Comparison of ENCODE assay signal across 24 cellular contexts in the genomic region with DNA sequence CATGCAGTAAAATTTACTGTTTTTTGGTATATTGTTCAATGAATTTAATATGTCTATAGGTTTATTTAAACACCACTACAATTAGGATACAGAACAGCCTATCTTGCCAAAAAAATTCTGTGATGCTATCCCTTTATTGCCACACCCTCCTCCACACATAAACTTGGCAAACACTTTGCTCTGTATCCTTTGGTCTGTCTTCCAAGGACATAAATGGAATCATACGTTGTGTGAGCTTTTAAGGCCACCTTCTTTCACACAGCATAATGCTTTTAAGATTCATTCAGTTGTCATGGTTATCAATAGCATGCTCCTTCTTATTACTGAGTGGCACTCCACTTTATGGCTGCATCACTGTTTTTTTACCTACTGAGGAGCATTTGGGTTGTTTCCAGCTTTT.
DNase-seq lines count a peak whose midpoint lies in the region; ATAC-seq, FAIRE-seq and TF ChIP-seq lines count a peak whose summit lies in the region.
"Had no signal": no experiment of that assay in that cellular context is flagged by ENCODE, and none has a peak within 500 bp of the region (broad histone marks: within the 10 kb centered on the region; RNA-seq: fewer than 3 reads in every experiment).

No MANE protein-coding gene starts in this region.

- no peak for TF ChIP-seq CTCF in cardiac muscle cell (IDR thresholded peaks at IDR 0.05; ENCODE audit: low read depth, low read length)
- TF ChIP-seq CTCF in bronchial epithelial cell (IDR thresholded peaks at IDR 0.05; ENCODE audit: insufficient read depth, low read length, severe bottlenecking) = no peak

- H3K9me3 ChIP-seq in cardiac muscle cell (ENCODE audit: low read depth) = peaks cover 3% of the 10 kb centered on the region

- intact Hi-C loops in Right ventricle myocardium inferior (cut with DNase I) = no loop called here

- H3K27ac Mint-ChIP-seq in activated naive CD8-positive, alpha-beta T cell treated with anti-CD3 and anti-CD28 coated beads, Interleukin-2, amount 50 U/mL, for 24 hours = no peak overlapping the region
- H3K27ac Mint-ChIP-seq: activated T-helper 2 cell treated with anti-CD3 and anti-CD28 coated beads, Interferon-gamma antibody, Interleukin-2, Interleukin-4, amounts not matched to agents 10 μg/mL and 5 μg/mL and 100 μg/mL, durations not matched to agents 14 hours and 24 hours and 36 hours; immature natural killer cell; memory B cell; stimulated activated naive CD8-positive, alpha-beta T cell treated with anti-CD3 and anti-CD28 coated beads, Interleukin-15, Interleukin-2, amounts not matched to agents 100 ng/mL and 50 ng/mL, for 24 hours had no signal

- H3K4me3 ChIP-seq in cardiac muscle cell = no peak overlapping the region
- H3K4me3 ChIP-seq in bronchial epithelial cell (ENCODE audit: low read depth, low read length) = no peak overlapping the region
- H3K4me3 ChIP-seq: PC-9, upper lobe of right lung had no signal

- H3K36me3 ChIP-seq in cardiac muscle cell (no peaks in the 10 kb centered on the region), bronchial epithelial cell (ENCODE audit: control insufficient read depth, insufficient read depth, low read length) (no peaks in the 10 kb centered on the region)
- H3K36me3 ChIP-seq: upper lobe of right lung had no signal

- no peaks in the 10 kb centered on the region for H3K4me1 Mint-ChIP-seq in activated naive CD8-positive, alpha-beta T cell treated with anti-CD3 and anti-CD28 coated beads, Interleukin-2, amount 50 U/mL, for 24 hours
- H3K4me1 Mint-ChIP-seq: immature natural killer cell had no signal

- no peak for FAIRE-seq in bronchial epithelial cell (lab: Jason Lieb, UNC)
- FAIRE-seq: colon, endometrium had no signal

- H3K9me3 Mint-ChIP-seq in activated naive CD8-positive, alpha-beta T cell treated with anti-CD3 and anti-CD28 coated beads, Interleukin-2, amount 50 U/mL, for 24 hours = no peaks in the 10 kb centered on the region
- H3K9me3 Mint-ChIP-seq: activated T-helper 2 cell treated with anti-CD3 and anti-CD28 coated beads, Interferon-gamma antibody, Interleukin-2, Interleukin-4, amounts not matched to agents 10 μg/mL and 5 μg/mL and 100 μg/mL, durations not matched to agents 14 hours and 24 hours and 36 hours; stimulated activated naive CD8-positive, alpha-beta T cell treated with anti-CD3 and anti-CD28 coated beads, Interleukin-15, Interleukin-2, amounts not matched to agents 100 ng/mL and 50 ng/mL, for 24 hours had no signal

- no peaks in the 10 kb centered on the region for H3K27me3 ChIP-seq in cardiac muscle cell
- no peaks in the 10 kb centered on the region for H3K27me3 ChIP-seq in bronchial epithelial cell (ENCODE audit: control insufficient read depth, insufficient read depth, low read length)
- H3K27me3 ChIP-seq: upper lobe of right lung had no signal

- ATAC-seq in Right ventricle myocardium inferior (no peak), GM21526 (IDR thresholded peaks at IDR 0.05; ENCODE audit: low FRiP score, unreplicated experiment) (no peak)
- no peak for ATAC-seq in activated naive CD8-positive, alpha-beta T cell treated with anti-CD3 and anti-CD28 coated beads, Interleukin-2, amount 50 U/mL, for 24 hours
- ATAC-seq: HCT116, upper lobe of right lung had no signal

- H3K27ac ChIP-seq in cardiac muscle cell (no peak overlapping the region), substantia nigra (ENCODE audit: low read depth, low read length, poor library complexity, severe bottlenecking) (no peak overlapping the region)
- H3K27ac ChIP-seq: PC-9, upper lobe of right lung had no signal

- no peaks in the 10 kb centered on the region for H3K27me3 Mint-ChIP-seq in activated naive CD8-positive, alpha-beta T cell treated with anti-CD3 and anti-CD28 coated beads, Interleukin-2, amount 50 U/mL, for 24 hours
- H3K27me3 Mint-ChIP-seq: memory B cell; stimulated activated naive CD8-positive, alpha-beta T cell treated with anti-CD3 and anti-CD28 coated beads, Interleukin-15, Interleukin-2, amounts not matched to agents 100 ng/mL and 50 ng/mL, for 24 hours had no signal

- H3K36me3 Mint-ChIP-seq in activated naive CD8-positive, alpha-beta T cell treated with anti-CD3 and anti-CD28 coated beads, Interleukin-2, amount 50 U/mL, for 24 hours (ENCODE audit: low read depth) = no peaks in the 10 kb centered on the region
- H3K36me3 Mint-ChIP-seq: immature natural killer cell, memory B cell had no signal

- peak; percentile 11 to 18 for DNase-seq in cardiac muscle cell (ENCODE audit: low read depth in 1 of 2, low spot score in 1 of 2)
- DNase-seq in Right ventricle myocardium inferior (ENCODE audit: missing footprints) = no peak
- DNase-seq in bronchial epithelial cell (ENCODE audit: low read depth) = peak; percentile 9
- peak; percentile 3 for DNase-seq in glomerular endothelial cell (ENCODE audit: extremely low read depth, low read depth, low spot score)
- DNase-seq in substantia nigra (lab: John Stamatoyannopoulos, UW) = no peak
- DNase-seq in activated naive CD8-positive, alpha-beta T cell treated with anti-CD3 and anti-CD28 coated beads, Interleukin-2, amount 50 U/mL, for 24 hours = no peak
- DNase-seq in middle frontal gyrus (ENCODE audit: extremely low spot score, low spot score) = no peak
- DNase-seq: ACHN; activated CD4-positive, CD25-positive, alpha-beta regulatory T cell treated with anti-CD3 and anti-CD28 coated beads, Interleukin-2, amount 50 U/mL, for 72 hours; amniotic stem cell; DMS79 treated with DMSO at 0.1 percent for 48 hours; immature natural killer cell; NCI-H187 treated with DMSO at 0.1 percent for 48 hours; NCI-H524 treated with DMSO at 0.1 percent for 48 hours; PC-9; SK-N-SH; upper lobe of right lung had no signal

- H3K4me1 ChIP-seq in cardiac muscle cell (ENCODE audit: low read depth) = no peaks in the 10 kb centered on the region
- H3K4me1 ChIP-seq: upper lobe of right lung had no signal

- no peak overlapping the region for H3K4me3 Mint-ChIP-seq in activated naive CD8-positive, alpha-beta T cell treated with anti-CD3 and anti-CD28 coated beads, Interleukin-2, amount 50 U/mL, for 24 hours
- H3K4me3 Mint-ChIP-seq: immature natural killer cell; memory B cell; stimulated activated naive CD8-positive, alpha-beta T cell treated with anti-CD3 and anti-CD28 coated beads, Interleukin-15, Interleukin-2, amounts not matched to agents 100 ng/mL and 50 ng/mL, for 24 hours had no signal

Comparison
In these comparisons a context has a peak if more than half of its experiments do, and no peak if none do; other contexts are left out.
1. DNase-seq: peak in cardiac muscle cell (2 of 2), bronchial epithelial cell (single experiment) and glomerular endothelial cell (single experiment); none in Right ventricle myocardium inferior (single experiment), substantia nigra (0 of 49), activated naive CD8-positive, alpha-beta T cell treated with anti-CD3 and anti-CD28 coated beads, Interleukin-2, amount 50 U/mL, for 24 hours (single experiment) and middle frontal gyrus (single experiment).